16 cellular contexts compared by ENCODE assay signal in genomic region chr17:27566673-27567562, GRCh38.
DNase-seq lines count a peak whose midpoint lies in the region; ATAC-seq, FAIRE-seq and TF ChIP-seq lines count a peak whose summit lies in the region.
"Had no signal": no experiment of that assay in that cellular context is flagged by ENCODE, and none has a peak within 500 bp of the region (broad histone marks: within the 10 kb centered on the region; RNA-seq: fewer than 3 reads in every experiment).

No MANE protein-coding gene starts in this region.

- no peak for TF ChIP-seq RAD21 in K562 (CRISPR knock-in tag; conservative IDR thresholded peaks at IDR 0.05 in 1 of 2, IDR thresholded peaks at IDR 0.05 in 1 of 2)

- peak overlapping the region; percentile 43 to 75 for H3K27ac Mint-ChIP-seq in natural killer cell treated with Interleukin-12 subunit alpha and Interleukin-12 subunit beta and Interleukin-15 and Interleukin-18, amount 100 ng/mL, for 72 hours
- H3K27ac Mint-ChIP-seq: mesothelial cell of epicardium, WTC11 had no signal

- H3K27ac ChIP-seq in AG04450 (ENCODE audit: low read depth, low read length) = peak overlapping the region; percentile 61
- H3K27ac ChIP-seq in K562 (ENCODE audit: extremely low read depth, low read depth, low read length) = peak overlapping the region; percentile 86
- peak overlapping the region in 1 of 2 donors; percentile 27 for H3K27ac ChIP-seq in coronary artery
- H3K27ac ChIP-seq: epithelial cell of prostate had no signal

- TF ChIP-seq CTCF in AG04450 (IDR thresholded peaks at IDR 0.05; ENCODE audit: low read depth, low read length) (no peak), K562 (IDR thresholded peaks at IDR 0.05 in 2 of 3, conservative IDR thresholded peaks at IDR 0.05 in 1 of 3; ENCODE audit: insufficient read depth in 2 of 3, low read depth in 1 of 3, low read length in 3 of 3) (no peak), coronary artery (IDR thresholded peaks at IDR 0.05) (no peak)

- H3K4me3 Mint-ChIP-seq in natural killer cell treated with Interleukin-12 subunit alpha and Interleukin-12 subunit beta and Interleukin-15 and Interleukin-18, amount 100 ng/mL, for 72 hours = no peak overlapping the region
- H3K4me3 Mint-ChIP-seq: mesothelial cell of epicardium, WTC11 had no signal

- in situ Hi-C loops in K562 (cut with MboI) = no loop called here

- H2AFZ ChIP-seq in K562 (ENCODE audit: low read depth, low read length) = peak overlapping the region; percentile 18

- no peaks in the 10 kb centered on the region for H3K9me3 Mint-ChIP-seq in natural killer cell treated with Interleukin-12 subunit alpha and Interleukin-12 subunit beta and Interleukin-15 and Interleukin-18, amount 100 ng/mL, for 72 hours
- H3K9me3 Mint-ChIP-seq: mesothelial cell of epicardium, WTC11 had no signal

- H3K36me3 ChIP-seq in K562 (ENCODE audit: control insufficient read depth, insufficient read depth, low read length) = peaks cover 17% of the 10 kb centered on the region; the same call in 2 of the 3 replicates

- H3K79me2 ChIP-seq in K562 (ENCODE audit: control insufficient read depth, insufficient read depth, low read length) = peaks cover 54% of the 10 kb centered on the region

- POLR2A ChIA-PET in AG04450 (lab: Yijun Ruan, JAX) (no interaction called here), K562 (lab: Yijun Ruan, JAX) (interaction anchor here (0.7 to 2.5 kb wide), 6 partner anchors 17 to 307 kb away, joined by 3 to 12 read pairs (median 3); no protein-coding TSS in a partner anchor)

- WGBS in K562 (ENCODE audit: insufficient coverage, low coverage, missing lambda C conversion rate) = 48% methylated on average over 12 of the region's 14 CpGs

- H3K4me3 ChIP-seq in AG04450 (ENCODE audit: low read depth, low read length) = no peak overlapping the region
- H3K4me3 ChIP-seq in K562 = no peak overlapping the region
- H3K4me3 ChIP-seq in coronary artery = no peak overlapping the region

- no peaks in the 10 kb centered on the region for H3K9me3 ChIP-seq in AG04450 (ENCODE audit: control insufficient read depth, insufficient read depth, low read length)
- peaks cover 4% of the 10 kb centered on the region for H3K9me3 ChIP-seq in K562 (replicated peaks; ENCODE audit: control insufficient read depth, insufficient read depth, low read depth, low read length)

- ATAC-seq in K562 = peak; percentile 8
- ATAC-seq in natural killer cell treated with Interleukin-12 subunit alpha and Interleukin-12 subunit beta and Interleukin-15 and Interleukin-18, amount 100 ng/mL, for 72 hours = no peak
- ATAC-seq: WTC11 had no signal

- DNase-seq in AG04450 (ENCODE audit: low read depth, low spot score) = no peak
- peak; percentile 54 for DNase-seq in DMS53 treated with DMSO at 0.1 percent for 48 hours (lab: John Stamatoyannopoulos, UW; ENCODE audit: unreplicated experiment)
- DNase-seq in K562 (ENCODE audit: extremely low read depth in 1 of 4, low spot score in 3 of 4) = peak in 1 of 4 experiments; percentile 58
- DNase-seq in natural killer cell treated with Interleukin-12 subunit alpha and Interleukin-12 subunit beta and Interleukin-15 and Interleukin-18, amount 100 ng/mL, for 72 hours (ENCODE audit: low spot score) = no peak
- DNase-seq in coronary artery (ENCODE audit: low spot score) = no peak
- DNase-seq in RCC 7860 (ENCODE audit: low spot score) = no peak
- no peak for DNase-seq in NCI-H82 treated with DMSO at 0.1 percent for 48 hours (lab: John Stamatoyannopoulos, UW; ENCODE audit: unreplicated experiment)
- no peak for DNase-seq in SIG-M5 treated with dmso at 0.1 percent for 504 hours (lab: John Stamatoyannopoulos, UW; ENCODE audit: unreplicated experiment)
- DNase-seq: NCI-H1436, NCI-H526 treated with DMSO at 0.1 percent for 48 hours, SHP77 treated with DMSO at 0.1 percent for 48 hours, substantia nigra had no signal

- H3K36me3 Mint-ChIP-seq in natural killer cell treated with Interleukin-12 subunit alpha and Interleukin-12 subunit beta and Interleukin-15 and Interleukin-18, amount 100 ng/mL, for 72 hours = peaks cover 5% of the 10 kb centered on the region
- H3K36me3 Mint-ChIP-seq: mesothelial cell of epicardium had no signal

- H3K9ac ChIP-seq in K562 (ENCODE audit: insufficient read depth in 1 of 2, low read depth in 2 of 2, low read length in 2 of 2) = peak overlapping the region; percentile 50 to 84

- H3K27me3 Mint-ChIP-seq in natural killer cell treated with Interleukin-12 subunit alpha and Interleukin-12 subunit beta and Interleukin-15 and Interleukin-18, amount 100 ng/mL, for 72 hours = no peaks in the 10 kb centered on the region

- H3K4me2 ChIP-seq in K562 (ENCODE audit: insufficient read depth, low read length) = peak overlapping the region; percentile 9; the same call in 1 of the 2 replicates

- H3K4me1 ChIP-seq in K562 (replicated peaks in 1 of 2; ENCODE audit: control insufficient read depth in 2 of 2, insufficient read depth in 2 of 2, low read length in 2 of 2) = peaks cover 49 to 62% of the 10 kb centered on the region in 2 experiments

- H4K20me1 ChIP-seq in K562 (replicated peaks; ENCODE audit: control insufficient read depth, insufficient read depth, low read length) = no peaks in the 10 kb centered on the region

- H3K27me3 ChIP-seq in AG04450 (ENCODE audit: control insufficient read depth, insufficient read depth, low read length) (no peaks in the 10 kb centered on the region), K562 (ENCODE audit: control insufficient read depth in 2 of 2, insufficient read depth in 2 of 2, low read length in 2 of 2) (no peaks in the 10 kb centered on the region)

- peaks cover 52 to 69% of the 10 kb centered on the region in 2 donors for H3K4me1 Mint-ChIP-seq in natural killer cell treated with Interleukin-12 subunit alpha and Interleukin-12 subunit beta and Interleukin-15 and Interleukin-18, amount 100 ng/mL, for 72 hours (ENCODE audit: low read depth in 2 of 2)

- BruUV-seq in K562 (replicated peaks; lab: Mats Ljungman, UMichigan) = no TSS peak

- CTCF ChIA-PET in AG04450 (lab: Charles Lee) = interaction anchor here (0.5 kb wide), 1 partner anchor 315 kb away, joined by 5 read pairs; no protein-coding TSS in a partner anchor
- CTCF ChIA-PET in K562 (lab: Yijun Ruan, JAX; ENCODE audit: low intra/inter-chr PET ratio) = no interaction called here

- TF ChIP-seq POLR2A in K562 (conservative IDR thresholded peaks at IDR 0.05) = no peak

- intact Hi-C loops in K562 (cut with micrococcal nuclease) = no loop called here

- peaks cover 4% of the 10 kb centered on the region for H3K9me1 ChIP-seq in K562 (ENCODE audit: control insufficient read depth, insufficient read depth, low read length)

- no peak for TF ChIP-seq EP300 in K562 (IDR thresholded peaks at IDR 0.05; ENCODE audit: low read length)

- FAIRE-seq in K562 (lab: Jason Lieb, UNC) (peak; percentile 72), RCC 7860 (lab: Jason Lieb, UNC) (no peak)
- FAIRE-seq: bronchial epithelial cell had no signal

TF ChIP-seq in K562, 482 proteins besides CTCF, POLR2A, EP300 and RAD21 (continues in another document):
- TF ChIP-seq RBBP5 (IDR thresholded peaks at IDR 0.05; ENCODE audit: borderline replicate concordance, insufficient read depth, low read length, poor library complexity, severe bottlenecking) (no peak), NONO (IDR thresholded peaks at IDR 0.05; ENCODE audit: low read depth in 2 of 2, low read length in 1 of 2) (no peak), EP400 (IDR thresholded peaks at IDR 0.05) (peak; percentile 40; the same call in 1 of the 2 replicates), SMARCB1 (IDR thresholded peaks at IDR 0.05; ENCODE audit: insufficient read length, low read depth) (no peak), AFF1 (IDR thresholded peaks at IDR 0.05; ENCODE audit: low read depth in 1 of 2, partially characterized antibody in 2 of 2) (no peak), U2AF1 (optimal IDR thresholded peaks at IDR 0.05; ENCODE audit: low read depth, low read length) (no peak), TEAD4 (IDR thresholded peaks at IDR 0.05; ENCODE audit: low read length) (no peak), TEAD4 (CRISPR knock-in tag; IDR thresholded peaks at IDR 0.05; ENCODE audit: borderline replicate concordance) (no peak), ASH1L (IDR thresholded peaks at IDR 0.05; ENCODE audit: borderline replicate concordance, low read depth, partially characterized antibody) (no peak)
